24 cellular contexts compared by ENCODE assay signal in the genomic region with DNA sequence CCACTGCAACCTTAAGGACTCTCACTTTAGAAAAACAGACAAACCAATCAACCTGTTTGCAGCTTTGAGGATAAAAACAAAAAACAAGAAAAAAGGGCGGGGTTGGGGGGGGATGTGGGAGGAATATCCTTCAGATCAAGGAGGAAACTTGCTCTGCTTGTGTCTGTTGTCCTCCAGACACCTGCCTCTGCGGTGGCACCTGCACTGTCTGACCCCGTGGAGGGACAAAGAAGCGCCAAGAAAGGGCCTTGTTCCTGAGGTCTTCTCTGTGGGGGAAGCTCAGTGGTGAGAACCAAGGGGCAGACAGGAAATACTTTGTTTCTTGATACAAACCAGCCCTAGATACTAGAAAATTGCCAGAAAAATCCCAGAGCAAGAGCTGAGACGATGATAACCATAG.
DNase-seq lines count a peak whose midpoint lies in the region; ATAC-seq, FAIRE-seq and TF ChIP-seq lines count a peak whose summit lies in the region.
"Had no signal": no experiment of that assay in that cellular context is flagged by ENCODE, and none has a peak within 500 bp of the region (broad histone marks: within the 10 kb centered on the region; RNA-seq: fewer than 3 reads in every experiment).

No MANE protein-coding gene starts in this region.

- no peaks in the 10 kb centered on the region for H3K9me3 ChIP-seq in T-helper 17 cell (ENCODE audit: control insufficient read depth, low read length, poor library complexity, severe bottlenecking)
- H3K9me3 ChIP-seq in neural progenitor cell (ENCODE audit: low read depth), result no peaks in the 10 kb centered on the region
- no peaks in the 10 kb centered on the region for H3K9me3 ChIP-seq in gastroesophageal sphincter
- H3K9me3 ChIP-seq: HAP-1 had no signal

- peaks cover 43% of the 10 kb centered on the region for H3K4me1 Mint-ChIP-seq in activated CD4-positive, alpha-beta T cell treated with anti-CD3 and anti-CD28 coated beads, Interleukin-2, amount 10 ng/mL, durations not matched to agents 24 days and 14 days
- H3K4me1 Mint-ChIP-seq in T-helper 17 cell, result peaks cover 15% of the 10 kb centered on the region
- H3K4me1 Mint-ChIP-seq in neural progenitor cell, result peaks cover 17% of the 10 kb centered on the region
- H3K4me1 Mint-ChIP-seq: CD14-positive monocyte had no signal

- intact Hi-C loops in activated CD4-positive, alpha-beta T cell treated with anti-CD3 and anti-CD28 coated beads, Interleukin-2, amount 10 ng/mL, durations not matched to agents 24 days and 14 days (cut with micrococcal nuclease), result no loop called here

- H3K4me1 ChIP-seq in KMS-11 (ENCODE audit: low read depth, poor library complexity, severe bottlenecking) (peaks cover 89% of the 10 kb centered on the region), neural progenitor cell (peaks cover 25% of the 10 kb centered on the region), gastroesophageal sphincter (no peaks in the 10 kb centered on the region)
- H3K4me1 ChIP-seq: HAP-1 had no signal

- peak overlapping the region; percentile 69 for H3K4me2 ChIP-seq in KMS-11
- H3K4me2 ChIP-seq in neural progenitor cell, result peak overlapping the region; percentile 28

- H3K4me3 ChIP-seq in KMS-11 (IDR thresholded peaks at IDR 0.05; ENCODE audit: insufficient read depth, low read depth, low read length) (no peak overlapping the region), neural progenitor cell (no peak overlapping the region), gastroesophageal sphincter (no peak overlapping the region)
- H3K4me3 ChIP-seq: HAP-1, SK-N-MC had no signal

- 67 to 85% methylated on average over 2 to 4 of the region's 5 CpGs for WGBS in gastroesophageal sphincter (ENCODE audit: low coverage in 1 of 2), 2 donors

- no peaks in the 10 kb centered on the region for H3K36me3 ChIP-seq in KMS-11 (ENCODE audit: insufficient read depth)
- no peaks in the 10 kb centered on the region for H3K36me3 ChIP-seq in neural progenitor cell
- no peaks in the 10 kb centered on the region for H3K36me3 ChIP-seq in gastroesophageal sphincter
- H3K36me3 ChIP-seq: HAP-1 had no signal

- H3K4me3 Mint-ChIP-seq in activated CD4-positive, alpha-beta T cell treated with anti-CD3 and anti-CD28 coated beads, Interleukin-2, amount 10 ng/mL, durations not matched to agents 24 days and 14 days, result peak overlapping the region; percentile 41
- H3K4me3 Mint-ChIP-seq in T-helper 17 cell (no peak overlapping the region), neural progenitor cell (no peak overlapping the region)
- H3K4me3 Mint-ChIP-seq: CD14-positive monocyte had no signal

- H3K9ac ChIP-seq in KMS-11 (peak overlapping the region; percentile 42; the same call in 1 of the 2 replicates), neural progenitor cell (no peak overlapping the region)

- no peak for TF ChIP-seq POLR2A in gastroesophageal sphincter (IDR thresholded peaks at IDR 0.05)
- no peak for TF ChIP-seq POLR2A in GM12891 (IDR thresholded peaks at IDR 0.05; ENCODE audit: low read depth, low read length)

- H3K36me3 Mint-ChIP-seq in activated CD4-positive, alpha-beta T cell treated with anti-CD3 and anti-CD28 coated beads, Interleukin-2, amount 10 ng/mL, durations not matched to agents 24 days and 14 days (ENCODE audit: low read depth), result no peaks in the 10 kb centered on the region
- peaks cover 3% of the 10 kb centered on the region for H3K36me3 Mint-ChIP-seq in T-helper 17 cell (ENCODE audit: low read depth)
- no peaks in the 10 kb centered on the region for H3K36me3 Mint-ChIP-seq in neural progenitor cell
- H3K36me3 Mint-ChIP-seq: CD14-positive monocyte had no signal

- H2AFZ ChIP-seq in KMS-11 (ENCODE audit: low read depth) (peak overlapping the region; percentile 26; the same call in 1 of the 2 replicates), neural progenitor cell (replicated peaks) (peak overlapping the region; percentile 55)

- H3K79me2 ChIP-seq in KMS-11 (ENCODE audit: insufficient read depth, low read depth) (no peaks in the 10 kb centered on the region), neural progenitor cell (ENCODE audit: low read depth) (no peaks in the 10 kb centered on the region)

- H3K27ac ChIP-seq in KMS-11, result peak overlapping the region; percentile 81
- no peak overlapping the region for H3K27ac ChIP-seq in neural progenitor cell
- H3K27ac ChIP-seq in gastroesophageal sphincter, result no peak overlapping the region
- H3K27ac ChIP-seq: SK-N-MC had no signal

- no peaks in the 10 kb centered on the region for H3F3A ChIP-seq in neural progenitor cell (ENCODE audit: low read depth)

- no peak for FAIRE-seq in GM12891 (lab: Jason Lieb, UNC)
- FAIRE-seq: D721Med, HTR-8/SVneo had no signal

- H4K20me1 ChIP-seq in KMS-11 (ENCODE audit: insufficient read depth) (no peaks in the 10 kb centered on the region), neural progenitor cell (ENCODE audit: low read depth) (no peaks in the 10 kb centered on the region)

- H3K27me3 ChIP-seq in KMS-11 (ENCODE audit: insufficient read depth, low read depth) (no peaks in the 10 kb centered on the region), neural progenitor cell (no peaks in the 10 kb centered on the region), gastroesophageal sphincter (no peaks in the 10 kb centered on the region)

- peaks cover 6% of the 10 kb centered on the region for H3K27me3 Mint-ChIP-seq in activated CD4-positive, alpha-beta T cell treated with anti-CD3 and anti-CD28 coated beads, Interleukin-2, amount 10 ng/mL, durations not matched to agents 24 days and 14 days
- H3K27me3 Mint-ChIP-seq in T-helper 17 cell (no peaks in the 10 kb centered on the region), neural progenitor cell (ENCODE audit: insufficient read depth, low read depth) (no peaks in the 10 kb centered on the region)

- TF ChIP-seq EP300 in gastroesophageal sphincter (IDR thresholded peaks at IDR 0.05), result no peak

- no peak overlapping the region for H3K27ac Mint-ChIP-seq in activated CD4-positive, alpha-beta T cell treated with anti-CD3 and anti-CD28 coated beads, Interleukin-2, amount 10 ng/mL, durations not matched to agents 24 days and 14 days
- no peak overlapping the region for H3K27ac Mint-ChIP-seq in T-helper 17 cell
- H3K27ac Mint-ChIP-seq in neural progenitor cell, result no peak overlapping the region
- H3K27ac Mint-ChIP-seq: CD14-positive monocyte had no signal

- DNase-seq in activated CD4-positive, alpha-beta T cell treated with anti-CD3 and anti-CD28 coated beads, Interleukin-2, amount 10 ng/mL, durations not matched to agents 24 days and 14 days, result peak; percentile 70
- DNase-seq in activated CD4-positive, alpha-beta T cell treated with anti-CD3 and anti-CD28 coated beads, Interleukin-2, amount 50 U/mL, for 1 hour, result no peak
- no peak for DNase-seq in T-helper 17 cell
- DNase-seq in neural progenitor cell (ENCODE audit: low spot score), result no peak
- DNase-seq in NCI-H526 treated with DMSO at 0.1 percent for 48 hours (lab: John Stamatoyannopoulos, UW), result no peak
- DNase-seq in GM12891 (ENCODE audit: insufficient read length, low spot score), result no peak
- DNase-seq: 8988T, DMS53, EL, GF-D8, Karpas-422, NCI-H1694, NCI-H2081, NCI-H2171 treated with DMSO at 0.1 percent for 48 hours, NCI-H524 treated with DMSO at 0.1 percent for 48 hours, PC-3, SHP77 had no signal

- ATAC-seq in T-helper 17 cell (peak; percentile 18), gastroesophageal sphincter (no peak)
- ATAC-seq: PC-3 had no signal

- no peaks in the 10 kb centered on the region for H3K9me3 Mint-ChIP-seq in activated CD4-positive, alpha-beta T cell treated with anti-CD3 and anti-CD28 coated beads, Interleukin-2, amount 10 ng/mL, durations not matched to agents 24 days and 14 days
- H3K9me3 Mint-ChIP-seq in neural progenitor cell, result no peaks in the 10 kb centered on the region
- H3K9me3 Mint-ChIP-seq: CD14-positive monocyte had no signal

- no peak for TF ChIP-seq CTCF in KMS-11 (conservative IDR thresholded peaks at IDR 0.05; ENCODE audit: low read depth, low read length)
- no peak for TF ChIP-seq CTCF in neural progenitor cell (IDR thresholded peaks at IDR 0.05)
- TF ChIP-seq CTCF in gastroesophageal sphincter (IDR thresholded peaks at IDR 0.05), result no peak

TF ChIP-seq in GM12891, 5 proteins besides CTCF, POLR2A, EP300 and RAD21:
- TF ChIP-seq SPI1 (IDR thresholded peaks at IDR 0.05; ENCODE audit: low read depth, low read length) (no peak), PAX5 (IDR thresholded peaks at IDR 0.05; ENCODE audit: insufficient read depth, low read length, severe bottlenecking) (no peak), POLR2AphosphoS5 (IDR thresholded peaks at IDR 0.05; ENCODE audit: low read depth, low read length) (no peak), POU2F2 (IDR thresholded peaks at IDR 0.05; ENCODE audit: low read depth, low read length) (no peak), TAF1 (IDR thresholded peaks at IDR 0.05; ENCODE audit: low read depth, low read length) (no peak)
